20 cellular contexts compared by ENCODE assay signal in genomic region chr5:164306662-164307061, GRCh38.
"Had no signal": no experiment of that assay in that cellular context is flagged by ENCODE, and none has a peak within 500 bp of the region (broad histone marks: within the 10 kb centered on the region; RNA-seq: fewer than 3 reads in every experiment).

No MANE protein-coding gene starts in this region.

- H3K27ac ChIP-seq: foreskin keratinocyte, psoas muscle, stomach, testis, WERI-Rb-1 had no signal

- H3K9me3 Mint-ChIP-seq: activated naive CD8-positive, alpha-beta T cell treated with anti-CD3 and anti-CD28 coated beads for 36 hours; activated T-helper 1 cell treated with anti-CD3 and anti-CD28 coated beads, Interleukin-12 subunit alpha, Interleukin-12 subunit beta, Interleukin-2, Interleukin-4 antibody, amounts not matched to agents 30 ng/mL and 10 ng/mL and 1 ng/mL, durations not matched to agents 14 hours and 24 hours and 36 hours had no signal

- H3K27me3 Mint-ChIP-seq: activated naive CD8-positive, alpha-beta T cell treated with anti-CD3 and anti-CD28 coated beads for 36 hours had no signal

- H3K27ac Mint-ChIP-seq: activated naive CD8-positive, alpha-beta T cell treated with anti-CD3 and anti-CD28 coated beads for 36 hours; activated T-helper 1 cell treated with anti-CD3 and anti-CD28 coated beads, Interleukin-12 subunit alpha, Interleukin-12 subunit beta, Interleukin-2, Interleukin-4 antibody, amounts not matched to agents 30 ng/mL and 10 ng/mL and 1 ng/mL, durations not matched to agents 14 hours and 24 hours and 36 hours; stimulated activated effector memory CD8-positive, alpha-beta T cell treated with anti-CD3 and anti-CD28 coated beads, Interleukin-12 subunit alpha, Interleukin-12 subunit beta, amount 100 ng/mL, for 72 hours had no signal

- FAIRE-seq: kidney had no signal

- H3K4me1 Mint-ChIP-seq: activated naive CD8-positive, alpha-beta T cell treated with anti-CD3 and anti-CD28 coated beads for 36 hours; stimulated activated effector memory CD8-positive, alpha-beta T cell treated with anti-CD3 and anti-CD28 coated beads, Interleukin-12 subunit alpha, Interleukin-12 subunit beta, amount 100 ng/mL, for 72 hours had no signal

- H3K36me3 Mint-ChIP-seq: activated naive CD8-positive, alpha-beta T cell treated with anti-CD3 and anti-CD28 coated beads for 36 hours; stimulated activated effector memory CD8-positive, alpha-beta T cell treated with anti-CD3 and anti-CD28 coated beads, Interleukin-12 subunit alpha, Interleukin-12 subunit beta, amount 100 ng/mL, for 72 hours had no signal

- H3K36me3 ChIP-seq: stomach, WERI-Rb-1 had no signal

- H3K4me2 ChIP-seq: smooth muscle cell had no signal

- ATAC-seq: foreskin keratinocyte; left lobe of liver; psoas muscle; sciatic nerve; stimulated activated effector memory CD8-positive, alpha-beta T cell treated with anti-CD3 and anti-CD28 coated beads, Interleukin-12 subunit alpha, Interleukin-12 subunit beta, amount 100 ng/mL, for 72 hours had no signal

- H3K27me3 ChIP-seq: foreskin keratinocyte, stomach, testis had no signal

- DNase-seq: activated CD4-positive, alpha-beta T cell treated with anti-CD3 and anti-CD28 coated beads for 1 hour; activated CD4-positive, alpha-beta T cell treated with anti-CD3 and anti-CD28 coated beads, Interleukin-2, amount 50 U/mL, for 48 hours; activated naive CD8-positive, alpha-beta T cell treated with anti-CD3 and anti-CD28 coated beads for 36 hours; activated T-cell treated with anti-CD3 and anti-CD28 coated beads for 4 hours; amygdala; dermis blood vessel endothelial cell; effector memory CD4-positive, alpha-beta T cell; foreskin keratinocyte; kidney; psoas muscle; stimulated activated CD4-positive, alpha-beta T cell treated with anti-CD3 and anti-CD28 coated beads, Interleukin-4, amount 100 ng/mL, for 1 hour; stomach; T-helper 2 cell; testis; WERI-Rb-1 had no signal

- H3K9me3 ChIP-seq: psoas muscle, stomach, testis had no signal

- H3K4me3 ChIP-seq: psoas muscle, smooth muscle cell, stomach, testis had no signal

- H3K4me3 Mint-ChIP-seq: activated naive CD8-positive, alpha-beta T cell treated with anti-CD3 and anti-CD28 coated beads for 36 hours; activated T-helper 1 cell treated with anti-CD3 and anti-CD28 coated beads, Interleukin-12 subunit alpha, Interleukin-12 subunit beta, Interleukin-2, Interleukin-4 antibody, amounts not matched to agents 30 ng/mL and 10 ng/mL and 1 ng/mL, durations not matched to agents 14 hours and 24 hours and 36 hours; stimulated activated effector memory CD8-positive, alpha-beta T cell treated with anti-CD3 and anti-CD28 coated beads, Interleukin-12 subunit alpha, Interleukin-12 subunit beta, amount 100 ng/mL, for 72 hours had no signal

- H3K4me1 ChIP-seq: foreskin keratinocyte, psoas muscle, stomach, testis had no signal
